In genomic region chr7:139041378-139042053, GRCh38 we compare ENCODE assay signal across 18 cellular contexts. TPM values are rescaled to one million over a fixed set of nuclear protein-coding genes. Genes with fewer than 3 reads are reported as not detected.
DNase-seq lines count a peak whose midpoint lies in the region; ATAC-seq and FAIRE-seq lines count a peak whose summit lies in the region.
"Had no signal": no experiment of that assay in that cellular context is flagged by ENCODE, and none has a peak within 500 bp of the region (broad histone marks: within the 10 kb centered on the region; RNA-seq: fewer than 3 reads in every experiment).

No MANE protein-coding gene starts in this region.

- DNase-seq in activated CD8-positive, alpha-beta memory T cell treated with anti-CD3 and anti-CD28 coated beads, Interleukin-2, amount 10 ng/mL, durations not matched to agents 7 days and 5 days = peak; percentile 38
- no peak for DNase-seq in activated CD8-positive, alpha-beta memory T cell treated with anti-CD3 and anti-CD28 coated beads, Interleukin-2, amount 50 U/mL, for 4 hours
- DNase-seq in HT-29 (ENCODE audit: low spot score) (peak; percentile 45), small intestine (peak; percentile 65)
- peak; percentile 37 for DNase-seq in activated CD8-positive, alpha-beta T cell treated with anti-CD3 and anti-CD28 coated beads, Interleukin-2, amount 10 ng/mL, durations not matched to agents 7 days and 5 days
- DNase-seq in effector CD8-positive, alpha-beta T cell (lab: John Stamatoyannopoulos, UW) = no peak
- DNase-seq: activated T-cell treated with anti-CD3 and anti-CD28 coated beads, Interleukin-2, amount 50 U/mL, for 1 hour; HCEC 1CT; heart left ventricle; NCI-H187 treated with DMSO at 0.1 percent for 48 hours; SJCRH30; spleen had no signal

- CTCF ChIA-PET in activated CD8-positive, alpha-beta memory T cell treated with anti-CD3 and anti-CD28 coated beads, Interleukin-2, amount 10 ng/mL, durations not matched to agents 7 days and 5 days (lab: Charles Lee) = interaction anchor here (0.9 to 1.5 kb wide), 4 partner anchors 23 to 59 kb away, joined by 3 to 7 read pairs (median 3); no protein-coding TSS in a partner anchor
- CTCF ChIA-PET in activated CD8-positive, alpha-beta T cell treated with anti-CD3 and anti-CD28 coated beads, Interleukin-2, amount 10 ng/mL, durations not matched to agents 7 days and 5 days (lab: Charles Lee) = no interaction called here

- H3K36me3 Mint-ChIP-seq in activated CD8-positive, alpha-beta memory T cell treated with anti-CD3 and anti-CD28 coated beads, Interleukin-2, amount 10 ng/mL, durations not matched to agents 7 days and 5 days = peaks cover 37% of the 10 kb centered on the region
- H3K36me3 Mint-ChIP-seq in activated CD8-positive, alpha-beta T cell treated with anti-CD3 and anti-CD28 coated beads, Interleukin-2, amount 10 ng/mL, durations not matched to agents 7 days and 5 days (ENCODE audit: low read depth) = peaks cover 47% of the 10 kb centered on the region

- no peaks in the 10 kb centered on the region for H3K9me3 ChIP-seq in small intestine (ENCODE audit: control insufficient read depth, low read depth)
- H3K9me3 ChIP-seq: heart left ventricle, SJCRH30, spleen had no signal

- no peak overlapping the region for H3K4me3 ChIP-seq in small intestine (ENCODE audit: low read depth in 1 of 2, low read length in 2 of 2)
- H3K4me3 ChIP-seq: heart left ventricle, SJCRH30, spleen had no signal

- 34 to 54% (median 40%) methylated on average over 6 of the region's 6 CpGs for WGBS in small intestine, 3 donors

- peaks cover 0 to 8% of the 10 kb centered on the region in 2 donors for H3K4me1 ChIP-seq in small intestine (ENCODE audit: control insufficient read depth in 2 of 2, insufficient read depth in 1 of 2, low read depth in 1 of 2, low read length in 1 of 2)
- H3K4me1 ChIP-seq: SJCRH30 had no signal

- peaks cover 0 to 8% of the 10 kb centered on the region in 2 donors for H3K36me3 ChIP-seq in small intestine (ENCODE audit: control insufficient read depth in 2 of 2, insufficient read depth in 2 of 2, low read length in 2 of 2)
- H3K36me3 ChIP-seq: SJCRH30 had no signal

- no peak overlapping the region for H3K4me3 Mint-ChIP-seq in activated CD8-positive, alpha-beta memory T cell treated with anti-CD3 and anti-CD28 coated beads, Interleukin-2, amount 10 ng/mL, durations not matched to agents 7 days and 5 days
- H3K4me3 Mint-ChIP-seq in activated CD8-positive, alpha-beta T cell treated with anti-CD3 and anti-CD28 coated beads, Interleukin-2, amount 10 ng/mL, durations not matched to agents 7 days and 5 days = no peak overlapping the region

- FAIRE-seq in small intestine (lab: Jason Lieb, UNC) = no peak
- FAIRE-seq: astrocyte, keratinocyte had no signal

- peaks cover 56% of the 10 kb centered on the region for H3K4me1 Mint-ChIP-seq in activated CD8-positive, alpha-beta memory T cell treated with anti-CD3 and anti-CD28 coated beads, Interleukin-2, amount 10 ng/mL, durations not matched to agents 7 days and 5 days
- H3K4me1 Mint-ChIP-seq in activated CD8-positive, alpha-beta T cell treated with anti-CD3 and anti-CD28 coated beads, Interleukin-2, amount 10 ng/mL, durations not matched to agents 7 days and 5 days (ENCODE audit: low read depth) = peaks cover 57% of the 10 kb centered on the region

- POLR2A ChIA-PET in activated CD8-positive, alpha-beta T cell treated with anti-CD3 and anti-CD28 coated beads, Interleukin-2, amount 10 ng/mL, durations not matched to agents 7 days and 5 days (lab: Charles Lee) = interaction anchor here (0.7 to 1.1 kb wide), 2 partner anchors 10 to 16 kb away, joined by 3 read pairs; no protein-coding TSS in a partner anchor

- no peak for ATAC-seq in activated CD8-positive, alpha-beta memory T cell treated with anti-CD3 and anti-CD28 coated beads, Interleukin-2, amount 10 ng/mL, durations not matched to agents 7 days and 5 days
- no peak for ATAC-seq in activated CD8-positive, alpha-beta T cell treated with anti-CD3 and anti-CD28 coated beads, Interleukin-2, amount 10 ng/mL, durations not matched to agents 7 days and 5 days
- ATAC-seq in HG03521 (IDR thresholded peaks at IDR 0.05; ENCODE audit: unreplicated experiment) = no peak
- no peak for ATAC-seq in HG03460 (IDR thresholded peaks at IDR 0.05; ENCODE audit: unreplicated experiment)
- ATAC-seq: heart left ventricle had no signal

- peak overlapping the region; percentile 56 for H3K27ac Mint-ChIP-seq in activated CD8-positive, alpha-beta memory T cell treated with anti-CD3 and anti-CD28 coated beads, Interleukin-2, amount 10 ng/mL, durations not matched to agents 7 days and 5 days
- H3K27ac Mint-ChIP-seq in activated CD8-positive, alpha-beta T cell treated with anti-CD3 and anti-CD28 coated beads, Interleukin-2, amount 10 ng/mL, durations not matched to agents 7 days and 5 days = peak overlapping the region; percentile 48

- H3K9me3 Mint-ChIP-seq in activated CD8-positive, alpha-beta memory T cell treated with anti-CD3 and anti-CD28 coated beads, Interleukin-2, amount 10 ng/mL, durations not matched to agents 7 days and 5 days (ENCODE audit: low read depth) = no peaks in the 10 kb centered on the region
- no peaks in the 10 kb centered on the region for H3K9me3 Mint-ChIP-seq in activated CD8-positive, alpha-beta T cell treated with anti-CD3 and anti-CD28 coated beads, Interleukin-2, amount 10 ng/mL, durations not matched to agents 7 days and 5 days (ENCODE audit: insufficient read depth)

- peak overlapping the region in 1 of 2 donors; percentile 19 for H3K27ac ChIP-seq in small intestine (ENCODE audit: low read depth in 1 of 2, low read length in 1 of 2)
- H3K27ac ChIP-seq: parathyroid adenoma, SJCRH30, VCaP had no signal

- peaks cover 7% of the 10 kb centered on the region for H3K27me3 Mint-ChIP-seq in activated CD8-positive, alpha-beta memory T cell treated with anti-CD3 and anti-CD28 coated beads, Interleukin-2, amount 10 ng/mL, durations not matched to agents 7 days and 5 days
- H3K27me3 Mint-ChIP-seq in activated CD8-positive, alpha-beta T cell treated with anti-CD3 and anti-CD28 coated beads, Interleukin-2, amount 10 ng/mL, durations not matched to agents 7 days and 5 days (ENCODE audit: low read depth) = peaks cover 5% of the 10 kb centered on the region

- no peaks in the 10 kb centered on the region for H3K27me3 ChIP-seq in small intestine (ENCODE audit: control insufficient read depth in 2 of 2, insufficient read depth in 2 of 2, low read length in 2 of 2)
- H3K27me3 ChIP-seq: heart left ventricle, SJCRH30 had no signal

RNA-seq across cellular contexts. Expression of gene ZC3HAV1L, which starts 5.7 kb away (rescaled TPM):
- 10 to 100 TPM; 15.7 to 17.9 TPM for total RNA-seq in activated CD8-positive, alpha-beta memory T cell treated with anti-CD3 and anti-CD28 coated beads, Interleukin-2, amount 10 ng/mL, durations not matched to agents 7 days and 5 days
- 11.6 and 13.1 TPM in 2 replicates for total RNA-seq in HT-29 (2014; rRNA removed; shearing (Covaris generic))
- total RNA-seq in activated CD8-positive, alpha-beta T cell treated with anti-CD3 and anti-CD28 coated beads, Interleukin-2, amount 10 ng/mL, durations not matched to agents 7 days and 5 days = 10 to 100 TPM; 17.3 to 20.2 TPM
- polyA plus RNA-seq in small intestine = 1 to 10 TPM in 1 of 3 donors, not detected in 2; 1.7 TPM

Comparison
In these comparisons a context has a peak if more than half of its experiments do, and no peak if none do; other contexts are left out.
1. DNase-seq: peak in activated CD8-positive, alpha-beta memory T cell treated with anti-CD3 and anti-CD28 coated beads, Interleukin-2, amount 10 ng/mL, durations not matched to agents 7 days and 5 days (single experiment), HT-29 (single experiment), activated CD8-positive, alpha-beta T cell treated with anti-CD3 and anti-CD28 coated beads, Interleukin-2, amount 10 ng/mL, durations not matched to agents 7 days and 5 days (single experiment) and small intestine (single experiment); none in activated CD8-positive, alpha-beta memory T cell treated with anti-CD3 and anti-CD28 coated beads, Interleukin-2, amount 50 U/mL, for 4 hours (single experiment) and effector CD8-positive, alpha-beta T cell (single experiment).